In the genomic region with DNA sequence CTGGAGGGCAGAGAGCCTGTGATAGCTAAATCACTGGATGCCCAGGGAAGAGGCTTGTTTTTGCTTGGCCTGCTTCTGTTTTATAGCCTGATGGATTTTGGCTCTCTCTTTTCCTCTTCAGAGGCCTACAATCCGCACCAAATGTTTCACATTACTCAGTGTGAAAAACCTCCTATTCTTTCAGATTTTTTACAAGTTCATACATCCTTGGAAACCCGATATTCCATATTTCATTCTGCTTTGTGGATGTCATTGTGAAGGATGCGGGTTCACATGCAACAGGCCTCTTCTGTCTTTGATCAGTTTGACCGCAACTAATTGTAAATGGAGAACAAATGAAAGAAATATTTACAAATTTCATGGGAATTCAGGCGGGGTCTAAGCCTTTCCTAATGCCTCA, we compare ENCODE assay signal across 17 cellular contexts.
A peak's percentile ranks its signal among the peaks of the same experiment; 100 is the strongest.
DNase-seq lines count a peak whose midpoint lies in the region; ATAC-seq and TF ChIP-seq lines count a peak whose summit lies in the region.
"Had no signal": no experiment of that assay in that cellular context is flagged by ENCODE, and none has a peak within 500 bp of the region (broad histone marks: within the 10 kb centered on the region; RNA-seq: fewer than 3 reads in every experiment).

No MANE protein-coding gene starts in this region.

- H3K4me2 ChIP-seq in neuronal stem cell (ENCODE audit: insufficient read depth, low read length, poor library complexity, severe bottlenecking), result no peak overlapping the region
- H3K4me2 ChIP-seq: A549 had no signal

- H2AK5ac ChIP-seq in neuronal stem cell (ENCODE audit: low read depth, low read length), result no peak overlapping the region

- H3K23ac ChIP-seq in neuronal stem cell (ENCODE audit: low read depth, low read length, poor library complexity), result no peak overlapping the region

- H2BK5ac ChIP-seq in neuronal stem cell (ENCODE audit: low read length), result no peak overlapping the region

- no peak overlapping the region for H3K9ac ChIP-seq in neuronal stem cell (ENCODE audit: low read depth, low read length, poor library complexity)
- H3K9ac ChIP-seq: GM23248 had no signal

- H2BK15ac ChIP-seq in neuronal stem cell (ENCODE audit: low read length), result no peak overlapping the region

- no peak overlapping the region for H2BK12ac ChIP-seq in neuronal stem cell (ENCODE audit: low read length)

- intact Hi-C loops in left ventricle myocardium superior (cut with micrococcal nuclease), result no loop called here

- H3K4me3 ChIP-seq in right atrium auricular region, result no peak overlapping the region
- no peak overlapping the region for H3K4me3 ChIP-seq in ectodermal cell (ENCODE audit: insufficient read depth, low read depth, low read length)
- H3K4me3 ChIP-seq in neuronal stem cell (ENCODE audit: low read length in 2 of 2), result no peak overlapping the region
- H3K4me3 ChIP-seq: A549, GM23248 had no signal

- H3K4me1 ChIP-seq in right atrium auricular region (no peaks in the 10 kb centered on the region), ectodermal cell (ENCODE audit: control insufficient read depth, insufficient read depth, low read length) (peaks cover 24% of the 10 kb centered on the region), neuronal stem cell (ENCODE audit: control insufficient read depth in 2 of 2, insufficient read depth in 1 of 2, low read depth in 1 of 2, low read length in 2 of 2) (peaks cover 0 to 9% of the 10 kb centered on the region in 2 donors)
- H3K4me1 ChIP-seq: A549, BE2C had no signal

- no peak overlapping the region for H3K4ac ChIP-seq in neuronal stem cell (ENCODE audit: low read length)

- no peak overlapping the region for H2AFZ ChIP-seq in neuronal stem cell (ENCODE audit: low read length)
- H2AFZ ChIP-seq: GM23248 had no signal

- TF ChIP-seq CTCF in right atrium auricular region (IDR thresholded peaks at IDR 0.05), result no peak

- H3K9me3 ChIP-seq in right atrium auricular region (no peaks in the 10 kb centered on the region), ectodermal cell (ENCODE audit: control insufficient read depth, low read length) (no peaks in the 10 kb centered on the region), neuronal stem cell (replicated peaks in 1 of 2; ENCODE audit: control insufficient read depth in 2 of 2, insufficient read depth in 1 of 2, low read depth in 1 of 2, low read length in 2 of 2) (no peaks in the 10 kb centered on the region)
- H3K9me3 ChIP-seq: A549, BE2C had no signal

- ATAC-seq in left ventricle myocardium superior, result peak; percentile 24
- ATAC-seq in HG03108 (IDR thresholded peaks at IDR 0.05; ENCODE audit: unreplicated experiment), result no peak
- ATAC-seq: A549 had no signal

- H3K79me1 ChIP-seq in neuronal stem cell (ENCODE audit: low read depth, low read length), result no peaks in the 10 kb centered on the region

- H3K27me3 ChIP-seq in right atrium auricular region (no peaks in the 10 kb centered on the region), ectodermal cell (ENCODE audit: control insufficient read depth, insufficient read depth, low read length, poor library complexity, severe bottlenecking) (no peaks in the 10 kb centered on the region), neuronal stem cell (ENCODE audit: control insufficient read depth in 3 of 3, insufficient read depth in 3 of 3, low read depth in 1 of 3, low read length in 3 of 3) (peaks cover 0 to 15% (median 0%) of the 10 kb centered on the region in 3 experiments)
- H3K27me3 ChIP-seq: BE2C had no signal

- H3K18ac ChIP-seq in neuronal stem cell (ENCODE audit: low read length), result peak overlapping the region; percentile 41

- H4K91ac ChIP-seq in neuronal stem cell (ENCODE audit: low read depth, low read length, poor library complexity), result no peak overlapping the region

- DNase-seq in left ventricle myocardium superior, result no peak
- no peak for DNase-seq in right atrium auricular region (ENCODE audit: low spot score)
- DNase-seq in neuronal stem cell (ENCODE audit: low spot score), result no peak
- DNase-seq in amniotic stem cell (lab: John Stamatoyannopoulos, UW), result no peak
- no peak for DNase-seq in NCI-H2196 treated with DMSO at 0.1 percent for 48 hours (lab: John Stamatoyannopoulos, UW; ENCODE audit: unreplicated experiment)
- DNase-seq: BE2C; CD4-positive, alpha-beta memory T cell; COR-L47; DMS153; DMS79 treated with DMSO at 0.1 percent for 48 hours; EL; GM23248; H7 had no signal

- no peak overlapping the region for H2BK120ac ChIP-seq in neuronal stem cell (ENCODE audit: low read depth, low read length)

- H3K27ac ChIP-seq in right atrium auricular region (no peak overlapping the region), ectodermal cell (ENCODE audit: insufficient read depth, low read depth, low read length, poor library complexity, severe bottlenecking) (peak overlapping the region; percentile 12), neuronal stem cell (replicated peaks; ENCODE audit: low read length) (no peak overlapping the region)
- H3K27ac ChIP-seq: A549, C4-2B, GM23248 had no signal

- H3K14ac ChIP-seq in neuronal stem cell (ENCODE audit: low read length), result no peak overlapping the region

- 93 to 94% methylated on average over 4 to 5 of the region's 5 CpGs for WGBS in ectodermal cell, 2 experiments
- WGBS in neuronal stem cell (ENCODE audit: extremely low coverage in 2 of 2, insufficient read length in 2 of 2, insufficient replicate concordance in 1 of 2), 2 donors, result no CpG with 5 or more reads among the region's 5 CpGs

- H3K36me3 ChIP-seq in right atrium auricular region (no peaks in the 10 kb centered on the region), ectodermal cell (ENCODE audit: control insufficient read depth, insufficient read depth, low read length) (no peaks in the 10 kb centered on the region), neuronal stem cell (replicated peaks in 1 of 2; ENCODE audit: control insufficient read depth in 2 of 2, insufficient read depth in 2 of 2, low read length in 2 of 2) (no peaks in the 10 kb centered on the region)
- H3K36me3 ChIP-seq: BE2C had no signal

- no peak overlapping the region for H4K8ac ChIP-seq in neuronal stem cell (ENCODE audit: low read depth, low read length)
